Comparison of ENCODE assay signal across 1 cellular context in genomic region chr14:51730674-51731073, GRCh38.
TF ChIP-seq lines count a peak whose summit lies in the region.

No MANE protein-coding gene starts in this region.

TF ChIP-seq in IMR-90, 13 proteins besides CTCF, POLR2A, EP300 and RAD21 (continued from another document):
- TF ChIP-seq CHD1 (IDR thresholded peaks at IDR 0.05; ENCODE audit: low read depth, low read length), result no peak
- TF ChIP-seq RCOR1 (IDR thresholded peaks at IDR 0.05; ENCODE audit: insufficient replicate concordance, low read length), result no peak
- no peak for TF ChIP-seq NFE2L2 (IDR thresholded peaks at IDR 0.05; ENCODE audit: low read depth, low read length)
- TF ChIP-seq FOS (IDR thresholded peaks at IDR 0.05; ENCODE audit: low read depth, low read length), result no peak
- no peak for TF ChIP-seq MAZ (IDR thresholded peaks at IDR 0.05; ENCODE audit: borderline replicate concordance, low read depth, low read length)
- TF ChIP-seq MAFK (IDR thresholded peaks at IDR 0.05; ENCODE audit: low read depth, low read length), result no peak
- TF ChIP-seq MXI1 (IDR thresholded peaks at IDR 0.05; ENCODE audit: borderline replicate concordance, low read depth, low read length), result no peak
